ENCODE assay signal across 23 cellular contexts in the genomic region with DNA sequence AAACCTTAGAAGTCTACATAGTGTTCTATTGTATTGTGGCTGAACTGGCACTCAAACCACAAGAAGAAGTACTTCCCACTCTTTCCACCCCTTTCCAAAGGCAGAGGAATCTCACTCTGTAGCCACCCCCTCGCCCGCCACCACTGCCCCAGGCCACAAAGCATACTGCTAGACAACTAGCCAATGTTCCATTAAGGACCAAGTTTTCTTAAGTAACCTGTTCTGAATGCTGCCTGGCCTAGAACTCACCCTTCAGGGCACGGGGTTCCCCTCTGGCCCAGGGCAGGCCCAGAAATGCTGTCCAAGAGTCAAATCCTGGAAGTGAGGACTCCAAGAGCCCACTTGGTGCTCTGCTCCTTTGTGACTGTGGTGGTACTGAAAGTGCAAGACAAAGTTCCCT.
"Had no signal": no experiment of that assay in that cellular context is flagged by ENCODE, and none has a peak within 500 bp of the region (broad histone marks: within the 10 kb centered on the region; RNA-seq: fewer than 3 reads in every experiment).

No MANE protein-coding gene starts in this region.

- DNase-seq: natural killer cell; occipital lobe; ovary; posterior cingulate gyrus; psoas muscle; right lobe of liver; sigmoid colon; small intestine; stimulated activated CD4-positive, alpha-beta T cell treated with anti-CD3 and anti-CD28 coated beads, Interleukin-15, amount 100 ng/mL, for 24 hours; stimulated activated CD4-positive, alpha-beta T cell treated with anti-CD3 and anti-CD28 coated beads, Interleukin-2, amount 100 ng/mL, for 24 hours; stimulated activated CD4-positive, alpha-beta T cell treated with anti-CD3 and anti-CD28 coated beads, Interleukin-2, amount 100 ng/mL, for 48 hours; stimulated activated CD4-positive, alpha-beta T cell treated with anti-CD3 and anti-CD28 coated beads, Interleukin-4, amount 100 ng/mL, for 24 hours; stimulated activated CD8-positive, alpha-beta memory T cell treated with anti-CD3 and anti-CD28 coated beads, Interleukin-4, amount 100 ng/mL, for 48 hours; stimulated activated naive B cell treated with anti-CD40 and anti-IgM and Interleukin-4, amounts not matched to agents 10 μg/mL and 1 μg/mL and 100 μg/mL, for 72 hours; stimulated activated naive CD4-positive, alpha-beta T cell treated with Interleukin-2 at 50 U/mL for 16 hours; stomach; thyroid gland; trophoblast cell had no signal

- H3K36me3 Mint-ChIP-seq: natural killer cell; neural progenitor cell; stimulated activated naive B cell treated with anti-CD40 and anti-IgM and Interleukin-4, amounts not matched to agents 10 μg/mL and 1 μg/mL and 100 μg/mL, for 72 hours had no signal

- ATAC-seq: natural killer cell; psoas muscle; right cardiac atrium; right lobe of liver; stimulated activated naive B cell treated with anti-CD40 and anti-IgM and Interleukin-4, amounts not matched to agents 10 μg/mL and 1 μg/mL and 100 μg/mL, for 72 hours had no signal

- H3K27ac Mint-ChIP-seq: natural killer cell; nephron; neural progenitor cell; progenitor cell of endocrine pancreas; stimulated activated naive B cell treated with anti-CD40 and anti-IgM and Interleukin-4, amounts not matched to agents 10 μg/mL and 1 μg/mL and 100 μg/mL, for 72 hours; stimulated activated naive CD8-positive, alpha-beta T cell treated with anti-CD3 and anti-CD28 coated beads, Interleukin-15, Interleukin-2, amounts not matched to agents 100 ng/mL and 50 ng/mL, for 24 hours had no signal

- H3K4me3 Mint-ChIP-seq: natural killer cell; nephron; neural progenitor cell; stimulated activated naive B cell treated with anti-CD40 and anti-IgM and Interleukin-4, amounts not matched to agents 10 μg/mL and 1 μg/mL and 100 μg/mL, for 72 hours; stimulated activated naive CD8-positive, alpha-beta T cell treated with anti-CD3 and anti-CD28 coated beads, Interleukin-15, Interleukin-2, amounts not matched to agents 100 ng/mL and 50 ng/mL, for 24 hours had no signal

- H3K27me3 Mint-ChIP-seq: stimulated activated naive B cell treated with anti-CD40 and anti-IgM and Interleukin-4, amounts not matched to agents 10 μg/mL and 1 μg/mL and 100 μg/mL, for 72 hours had no signal

- H3K4me1 Mint-ChIP-seq: natural killer cell; nephron; neural progenitor cell; stimulated activated naive B cell treated with anti-CD40 and anti-IgM and Interleukin-4, amounts not matched to agents 10 μg/mL and 1 μg/mL and 100 μg/mL, for 72 hours had no signal
